ENCODE assay signal across 10 cellular contexts in genomic region chr1:21468597-21468996, GRCh38. TPM values are rescaled to one million over a fixed set of nuclear protein-coding genes. Genes with fewer than 3 reads are reported as not detected.
DNase-seq lines count a peak whose midpoint lies in the region; ATAC-seq and TF ChIP-seq lines count a peak whose summit lies in the region.
"Had no signal": no experiment of that assay in that cellular context is flagged by ENCODE, and none has a peak within 500 bp of the region (broad histone marks: within the 10 kb centered on the region; RNA-seq: fewer than 3 reads in every experiment).

No MANE protein-coding gene starts in this region.

- H3K27ac Mint-ChIP-seq in activated CD8-positive, alpha-beta T cell treated with anti-CD3 and anti-CD28 coated beads for 36 hours: no peak overlapping the region
- no peak overlapping the region for H3K27ac Mint-ChIP-seq in stimulated activated memory B cell treated with anti-CD40 and anti-IgM and Interleukin-4, amounts not matched to agents 10 μg/mL and 1 μg/mL and 100 μg/mL, for 72 hours

- CTCF ChIA-PET in activated CD8-positive, alpha-beta T cell treated with anti-CD3 and anti-CD28 coated beads for 36 hours (lab: Charles Lee): interaction anchor here (1.0 to 1.3 kb wide), 4 partner anchors 18 to 235 kb away, joined by 3 read pairs; no protein-coding TSS in a partner anchor

- H3K9me3 Mint-ChIP-seq in activated CD8-positive, alpha-beta T cell treated with anti-CD3 and anti-CD28 coated beads for 36 hours: no peaks in the 10 kb centered on the region
- H3K9me3 Mint-ChIP-seq in stimulated activated memory B cell treated with anti-CD40 and anti-IgM and Interleukin-4, amounts not matched to agents 10 μg/mL and 1 μg/mL and 100 μg/mL, for 72 hours: no peaks in the 10 kb centered on the region

- POLR2A ChIA-PET in activated CD8-positive, alpha-beta T cell treated with anti-CD3 and anti-CD28 coated beads for 36 hours (lab: Charles Lee): no interaction called here

- peak; percentile 15 for DNase-seq in CD1c-positive myeloid dendritic cell (ENCODE audit: extremely low spot score)
- no peak for DNase-seq in GM20000 (ENCODE audit: low spot score)
- peak; percentile 67 for DNase-seq in activated CD8-positive, alpha-beta T cell treated with anti-CD3 and anti-CD28 coated beads for 36 hours
- peak; percentile 9 to 34 for DNase-seq in lung microvascular endothelial cell (ENCODE audit: low read depth in 2 of 2)
- DNase-seq in HuH-7 (ENCODE audit: low spot score): no peak

- no peak overlapping the region for H3K4me3 Mint-ChIP-seq in activated CD8-positive, alpha-beta T cell treated with anti-CD3 and anti-CD28 coated beads for 36 hours
- H3K4me3 Mint-ChIP-seq in stimulated activated memory B cell treated with anti-CD40 and anti-IgM and Interleukin-4, amounts not matched to agents 10 μg/mL and 1 μg/mL and 100 μg/mL, for 72 hours: no peak overlapping the region

- H3K4me1 Mint-ChIP-seq in activated CD8-positive, alpha-beta T cell treated with anti-CD3 and anti-CD28 coated beads for 36 hours (ENCODE audit: low read depth): no peaks in the 10 kb centered on the region
- no peaks in the 10 kb centered on the region for H3K4me1 Mint-ChIP-seq in stimulated activated memory B cell treated with anti-CD40 and anti-IgM and Interleukin-4, amounts not matched to agents 10 μg/mL and 1 μg/mL and 100 μg/mL, for 72 hours

- intact Hi-C loops in activated CD8-positive, alpha-beta T cell treated with anti-CD3 and anti-CD28 coated beads for 36 hours (cut with micrococcal nuclease): no loop called here

- no peaks in the 10 kb centered on the region for H3K36me3 Mint-ChIP-seq in activated CD8-positive, alpha-beta T cell treated with anti-CD3 and anti-CD28 coated beads for 36 hours (ENCODE audit: low read depth)
- H3K36me3 Mint-ChIP-seq in stimulated activated memory B cell treated with anti-CD40 and anti-IgM and Interleukin-4, amounts not matched to agents 10 μg/mL and 1 μg/mL and 100 μg/mL, for 72 hours: peaks cover 31% of the 10 kb centered on the region

- no peak for ATAC-seq in activated CD8-positive, alpha-beta T cell treated with anti-CD3 and anti-CD28 coated beads for 36 hours
- ATAC-seq in GM19467 (IDR thresholded peaks at IDR 0.05; ENCODE audit: unreplicated experiment): no peak
- ATAC-seq in stimulated activated memory B cell treated with anti-CD40 and anti-IgM and Interleukin-4, amounts not matched to agents 10 μg/mL and 1 μg/mL and 100 μg/mL, for 72 hours: no peak
- ATAC-seq in HG03378 (IDR thresholded peaks at IDR 0.05; ENCODE audit: unreplicated experiment): no peak
- ATAC-seq: mucosa of descending colon had no signal

- peak; percentile 43 for TF ChIP-seq CTCF in GM20000 (IDR thresholded peaks at IDR 0.05; ENCODE audit: extremely low read depth, missing control alignments)
- TF ChIP-seq CTCF in activated CD8-positive, alpha-beta T cell treated with anti-CD3 and anti-CD28 coated beads for 36 hours (IDR thresholded peaks at IDR 0.05): peak; percentile 58

- H3K27me3 Mint-ChIP-seq in activated CD8-positive, alpha-beta T cell treated with anti-CD3 and anti-CD28 coated beads for 36 hours: no peaks in the 10 kb centered on the region
- no peaks in the 10 kb centered on the region for H3K27me3 Mint-ChIP-seq in stimulated activated memory B cell treated with anti-CD40 and anti-IgM and Interleukin-4, amounts not matched to agents 10 μg/mL and 1 μg/mL and 100 μg/mL, for 72 hours

RNA-seq across cellular contexts. Expression of gene NBPF3, which starts 28.7 kb away (rescaled TPM):
- 1 to 10 TPM; 7.9 to 9.4 TPM for total RNA-seq in activated CD8-positive, alpha-beta T cell treated with anti-CD3 and anti-CD28 coated beads for 36 hours
- total RNA-seq in lung microvascular endothelial cell: 0.40 and 2.4 TPM in 2 replicates

RNA-seq across cellular contexts. Expression of gene ALPL, which starts 40.6 kb away (rescaled TPM):
- total RNA-seq in activated CD8-positive, alpha-beta T cell treated with anti-CD3 and anti-CD28 coated beads for 36 hours: not detected
- 0.22 TPM in 1 of 2 replicates, not detected in the other for total RNA-seq in lung microvascular endothelial cell
- total RNA-seq: T-helper 1 cell treated with Interleukin-12 subunit alpha and Interleukin-12 subunit beta and Interleukin-4 antibody, amounts not matched to agents 30 ng/mL and 1 ng/mL, for 36 hours had no signal

Comparison
In these comparisons a context has a peak if more than half of its experiments do, and no peak if none do; other contexts are left out.
1. DNase-seq: peak in CD1c-positive myeloid dendritic cell (single experiment), activated CD8-positive, alpha-beta T cell treated with anti-CD3 and anti-CD28 coated beads for 36 hours (single experiment) and lung microvascular endothelial cell (2 of 2); none in GM20000 (single experiment) and HuH-7 (single experiment).